In the genomic region with DNA sequence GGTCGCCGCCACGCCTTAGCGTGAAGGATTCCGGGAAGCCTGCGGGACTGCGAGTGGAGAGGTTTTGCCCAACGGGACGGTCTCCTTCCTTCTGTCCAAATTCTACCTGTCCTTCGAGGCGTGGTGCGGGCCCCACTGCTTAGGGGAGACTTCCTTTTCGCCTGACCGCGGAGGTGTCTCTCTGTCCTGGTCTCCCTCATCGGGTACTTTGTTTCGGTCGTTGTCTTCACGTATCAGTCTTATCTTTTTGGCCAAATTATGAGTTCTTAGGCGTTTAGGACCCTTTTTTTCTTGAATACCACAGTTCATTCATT, we compare ENCODE assay signal across 7 cellular contexts. TPM values are rescaled to one million over a fixed set of nuclear protein-coding genes. Genes with fewer than 3 reads are reported as not detected.
A peak's percentile ranks its signal among the peaks of the same experiment; 100 is the strongest.
DNase-seq lines count a peak whose midpoint lies in the region; ATAC-seq and TF ChIP-seq lines count a peak whose summit lies in the region.

No MANE protein-coding gene starts in this region.

- H3K27ac ChIP-seq in fibroblast of lung (ENCODE audit: insufficient read depth, low read length) (peak overlapping the region; percentile 84), skeletal muscle tissue (ENCODE audit: low read depth, low read length) (peak overlapping the region; percentile 77)

- H2AFZ ChIP-seq in fibroblast of lung (ENCODE audit: low read length) = peak overlapping the region; percentile 94

- H3K9me3 ChIP-seq in fibroblast of lung (ENCODE audit: control insufficient read depth, insufficient read depth, low read depth, low read length) (no peaks in the 10 kb centered on the region), skeletal muscle tissue (ENCODE audit: control insufficient read depth in 3 of 3, low read length in 3 of 3) (no peaks in the 10 kb centered on the region)

- no peaks in the 10 kb centered on the region for H3K27me3 ChIP-seq in fibroblast of lung (ENCODE audit: control insufficient read depth, insufficient read depth, low read length)
- no peaks in the 10 kb centered on the region for H3K27me3 ChIP-seq in skeletal muscle tissue (ENCODE audit: control insufficient read depth in 3 of 3, insufficient read depth in 3 of 3, low read length in 3 of 3)

- H4K20me1 ChIP-seq in fibroblast of lung (ENCODE audit: control insufficient read depth, extremely low read depth, insufficient read depth, low read length) = no peaks in the 10 kb centered on the region

- TF ChIP-seq CTCF in fibroblast of lung (conservative IDR thresholded peaks at IDR 0.05 in 1 of 2, IDR thresholded peaks at IDR 0.05 in 1 of 2; ENCODE audit: low read depth in 1 of 2, low read length in 2 of 2) = no peak

- DNase-seq in OCI-M1 (lab: John Stamatoyannopoulos, UW) = peak; percentile 63
- DNase-seq in fibroblast of lung (ENCODE audit: low read depth in 2 of 2) = no peak
- no peak for DNase-seq in NCI-H2196 treated with DMSO at 0.1 percent for 48 hours (lab: John Stamatoyannopoulos, UW; ENCODE audit: unreplicated experiment)
- DNase-seq in NCI-H226 = no peak
- DNase-seq in iPS-NIHi11 (ENCODE audit: low spot score) = no peak

- H3K4me1 ChIP-seq in fibroblast of lung (ENCODE audit: control insufficient read depth, extremely low read depth, insufficient read depth, low read length) (peaks cover 10% of the 10 kb centered on the region), skeletal muscle tissue (ENCODE audit: control insufficient read depth in 3 of 3, insufficient read depth in 3 of 3, low read length in 3 of 3) (peaks cover 13 to 30% (median 19%) of the 10 kb centered on the region in 3 donors)

- H3K36me3 ChIP-seq in fibroblast of lung (ENCODE audit: control insufficient read depth, insufficient read depth, low read length) = peaks cover 2% of the 10 kb centered on the region
- H3K36me3 ChIP-seq in skeletal muscle tissue (ENCODE audit: control insufficient read depth in 3 of 3, insufficient read depth in 3 of 3, low read length in 3 of 3) = peaks cover 2 to 17% (median 13%) of the 10 kb centered on the region in 3 donors

- peak overlapping the region; percentile 97 for H3K4me2 ChIP-seq in fibroblast of lung (ENCODE audit: extremely low read depth, insufficient read depth, low read length)

- peak overlapping the region; percentile 80 to 98 (median 90) for H3K4me3 ChIP-seq in fibroblast of lung (replicated peaks in 1 of 4; ENCODE audit: control extremely low read depth in 1 of 4, insufficient read depth in 1 of 4, low read depth in 3 of 4, low read length in 4 of 4)
- peak overlapping the region; percentile 91 to 100 (median 98) for H3K4me3 ChIP-seq in skeletal muscle tissue (ENCODE audit: low read length in 3 of 3)

- peaks cover 18% of the 10 kb centered on the region for H3K79me2 ChIP-seq in fibroblast of lung (ENCODE audit: control insufficient read depth, insufficient read depth, low read length)

- H3K9ac ChIP-seq in fibroblast of lung (ENCODE audit: insufficient read depth, low read length) = peak overlapping the region; percentile 80
- peak overlapping the region; percentile 81 to 97 (median 97) for H3K9ac ChIP-seq in skeletal muscle tissue (ENCODE audit: low read depth in 1 of 3, low read length in 3 of 3)

- ATAC-seq in GM21529 (IDR thresholded peaks at IDR 0.05; ENCODE audit: unreplicated experiment) = peak; percentile 11

RNA-seq across cellular contexts. Expression of gene HINFP, which starts 0.4 kb away (rescaled TPM):
- total RNA-seq in fibroblast of lung = 13.5 and 14.4 TPM in 2 replicates
- polyA plus RNA-seq in fibroblast of lung = 12.4 and 13.1 TPM in 2 replicates
- 7.7 and 8.2 TPM in 2 replicates for polyA plus RNA-seq in fibroblast of lung (2012)
- polyA minus RNA-seq in fibroblast of lung (ENCODE audit: low replicate concordance) = 23.0 and 24.0 TPM in 2 replicates
- 18.3 TPM for total RNA-seq in skeletal muscle tissue

RNA-seq across cellular contexts. Expression of gene C2CD2L, which starts 14.6 kb away (rescaled TPM):
- total RNA-seq in fibroblast of lung (1.8 and 3.0 TPM in 2 replicates), skeletal muscle tissue (2.1 TPM)
- polyA plus RNA-seq in fibroblast of lung = 3.0 and 4.2 TPM in 2 replicates
- 3.5 and 5.1 TPM in 2 replicates for polyA plus RNA-seq in fibroblast of lung (2012)
- polyA minus RNA-seq in fibroblast of lung (ENCODE audit: low replicate concordance) = 4.8 and 25.7 TPM in 2 replicates

RNA-seq across cellular contexts. Expression of gene DPAGT1, which starts 20.1 kb away (rescaled TPM):
- total RNA-seq in fibroblast of lung (14.5 and 14.6 TPM in 2 replicates), skeletal muscle tissue (8.4 TPM)
- polyA plus RNA-seq in fibroblast of lung = 44.9 and 53.0 TPM in 2 replicates
- polyA plus RNA-seq in fibroblast of lung (2012) = 24.0 and 28.0 TPM in 2 replicates
- polyA minus RNA-seq in fibroblast of lung (ENCODE audit: low replicate concordance) = 120 and 128 TPM in 2 replicates

RNA-seq across cellular contexts. Expression of gene ABCG4, which starts 27.1 kb away (rescaled TPM):
- total RNA-seq in fibroblast of lung = under 0.01 and 0.17 TPM in 2 replicates
- polyA plus RNA-seq in fibroblast of lung = 0.05 and 0.12 TPM in 2 replicates
- polyA plus RNA-seq in fibroblast of lung (2012) = 0.23 and 0.30 TPM in 2 replicates
- 0.63 and 0.93 TPM in 2 replicates for polyA minus RNA-seq in fibroblast of lung (ENCODE audit: low replicate concordance)
- under 0.01 TPM for total RNA-seq in skeletal muscle tissue

RNA-seq across cellular contexts. Expression of gene HMBS, which starts 37.1 kb away (rescaled TPM):
- total RNA-seq in fibroblast of lung (6.9 and 9.4 TPM in 2 replicates), skeletal muscle tissue (6.8 TPM)
- 23.8 and 36.6 TPM in 2 replicates for polyA plus RNA-seq in fibroblast of lung
- polyA plus RNA-seq in fibroblast of lung (2012) = 27.3 and 41.7 TPM in 2 replicates
- 39.2 and 56.3 TPM in 2 replicates for polyA minus RNA-seq in fibroblast of lung (ENCODE audit: low replicate concordance)
